Comparison of ENCODE assay signal across 8 cellular contexts in genomic region chr5:75734913-75735789, GRCh38. TPM values are rescaled to one million over a fixed set of nuclear protein-coding genes. Genes with fewer than 3 reads are reported as not detected.
DNase-seq lines count a peak whose midpoint lies in the region; ATAC-seq and TF ChIP-seq lines count a peak whose summit lies in the region.

No MANE protein-coding gene starts in this region.

- peak; percentile 76 for TF ChIP-seq CTCF in GM06990 (IDR thresholded peaks at IDR 0.05; ENCODE audit: insufficient read depth, low read length, poor library complexity, severe bottlenecking)
- TF ChIP-seq CTCF in breast epithelium (IDR thresholded peaks at IDR 0.05): peak in 2 of 3 donors; percentile 34 to 63
- TF ChIP-seq CTCF in lower lobe of right lung (IDR thresholded peaks at IDR 0.05): peak; percentile 39

- DNase-seq in Ammon's horn (ENCODE audit: low spot score) (peak; percentile 76), GM06990 (ENCODE audit: extremely low read depth, insufficient read length) (no peak), NCI-H524 (lab: John Stamatoyannopoulos, UW) (peak; percentile 9 to 49), breast epithelium (ENCODE audit: low spot score in 2 of 2) (no peak), lower lobe of right lung (no peak), NCI-H1092 (lab: John Stamatoyannopoulos, UW) (no peak)

- H3K9me3 ChIP-seq in breast epithelium (no peaks in the 10 kb centered on the region), lower lobe of right lung (no peaks in the 10 kb centered on the region)

- no peaks in the 10 kb centered on the region for H3K4me1 ChIP-seq in breast epithelium
- no peaks in the 10 kb centered on the region for H3K4me1 ChIP-seq in lower lobe of right lung

- intact Hi-C loops in breast epithelium (cut with DNase I; ENCODE audit: low total_unique reads): no loop called here
- intact Hi-C loops in lower lobe of right lung (cut with DNase I): no loop called here

- H3K36me3 ChIP-seq in GM06990 (ENCODE audit: control insufficient read depth, insufficient read depth, low read length) (no peaks in the 10 kb centered on the region), breast epithelium (no peaks in the 10 kb centered on the region), lower lobe of right lung (no peaks in the 10 kb centered on the region)

- ATAC-seq in lower lobe of right lung (no peak), HG03432 (IDR thresholded peaks at IDR 0.05; ENCODE audit: unreplicated experiment) (no peak), GM21447 (IDR thresholded peaks at IDR 0.05; ENCODE audit: unreplicated experiment) (no peak)

- no peak for TF ChIP-seq POLR2A in breast epithelium (IDR thresholded peaks at IDR 0.05)

- H3K27ac ChIP-seq in breast epithelium (no peak overlapping the region), lower lobe of right lung (no peak overlapping the region)

- H3K27me3 ChIP-seq in GM06990 (replicated peaks; ENCODE audit: control insufficient read depth, insufficient read depth, low read length) (no peaks in the 10 kb centered on the region; the same call in 1 of the 2 replicates), breast epithelium (no peaks in the 10 kb centered on the region), lower lobe of right lung (ENCODE audit: low read depth) (no peaks in the 10 kb centered on the region)

- H3K4me3 ChIP-seq in GM06990 (replicated peaks; ENCODE audit: low read depth, low read length) (no peak overlapping the region), breast epithelium (no peak overlapping the region), lower lobe of right lung (no peak overlapping the region)

RNA-seq across cellular contexts. Expression of gene POC5, which starts 17.9 kb away (rescaled TPM):
- total RNA-seq in breast epithelium (10 to 100 TPM in 2 of 3 donors, 1 to 10 TPM in 1; 8.2 to 22.9 (median 18.9) TPM), lower lobe of right lung (10.7 TPM)

Comparison
In these comparisons a context has a peak if more than half of its experiments do, and no peak if none do; other contexts are left out.
1. DNase-seq: peak in Ammon's horn (single experiment) and NCI-H524 (2 of 2); none in GM06990 (single experiment), breast epithelium (0 of 2), lower lobe of right lung (single experiment) and NCI-H1092 (single experiment).
2. Peak in every context shown above with its lines, with median percentiles within 50 percentile points of each other: CTCF ChIP-seq.